8 cellular contexts compared by ENCODE assay signal in genomic region chr1:100038401-100039306, GRCh38.
DNase-seq lines count a peak whose midpoint lies in the region; ATAC-seq and TF ChIP-seq lines count a peak whose summit lies in the region.

No MANE protein-coding gene starts in this region.

- ATAC-seq in GM19035 (IDR thresholded peaks at IDR 0.05; ENCODE audit: unreplicated experiment): peak; percentile 50
- peak; percentile 47 for ATAC-seq in HG03342 (IDR thresholded peaks at IDR 0.05; ENCODE audit: unreplicated experiment)
- peak; percentile 49 to 50 for ATAC-seq in naive B cell (ENCODE audit: low read depth in 2 of 2)
- ATAC-seq in stimulated activated memory B cell treated with anti-CD40 and anti-IgM and Interleukin-4, amounts not matched to agents 10 μg/mL and 1 μg/mL and 100 μg/mL, for 72 hours: peak; percentile 74

- H3K9me3 Mint-ChIP-seq in activated T-cell treated with anti-CD3 and anti-CD28 coated beads, Interleukin-2, amount 50 U/mL, for 24 hours: no peaks in the 10 kb centered on the region
- H3K9me3 Mint-ChIP-seq in naive B cell: no peaks in the 10 kb centered on the region
- no peaks in the 10 kb centered on the region for H3K9me3 Mint-ChIP-seq in stimulated activated memory B cell treated with anti-CD40 and anti-IgM and Interleukin-4, amounts not matched to agents 10 μg/mL and 1 μg/mL and 100 μg/mL, for 72 hours

- peak overlapping the region; percentile 97 for H3K4me3 ChIP-seq in BLaER1
- H3K4me3 ChIP-seq in esophagus muscularis mucosa: peak overlapping the region; percentile 80 to 98 (median 82)

- H4K20me1 ChIP-seq in BLaER1: peaks cover 50% of the 10 kb centered on the region

- H3K4me1 ChIP-seq in BLaER1 (peaks cover 39% of the 10 kb centered on the region), esophagus muscularis mucosa (peaks cover 18 to 66% (median 58%) of the 10 kb centered on the region in 4 donors)

- H3K4me1 Mint-ChIP-seq in activated T-cell treated with anti-CD3 and anti-CD28 coated beads, Interleukin-2, amount 50 U/mL, for 24 hours (ENCODE audit: low read depth): peaks cover 61% of the 10 kb centered on the region
- H3K4me1 Mint-ChIP-seq in naive B cell: peaks cover 25 to 65% (median 50%) of the 10 kb centered on the region in 3 donors
- H3K4me1 Mint-ChIP-seq in stimulated activated memory B cell treated with anti-CD40 and anti-IgM and Interleukin-4, amounts not matched to agents 10 μg/mL and 1 μg/mL and 100 μg/mL, for 72 hours: peaks cover 66% of the 10 kb centered on the region

- peak; percentile 56 for TF ChIP-seq EP300 in esophagus muscularis mucosa (IDR thresholded peaks at IDR 0.05)

- H3K27ac ChIP-seq in BLaER1: peak overlapping the region; percentile 98
- peak overlapping the region; percentile 97 to 100 (median 98) for H3K27ac ChIP-seq in esophagus muscularis mucosa (replicated peaks in 1 of 4)

- peak overlapping the region; percentile 96 for H3K4me3 Mint-ChIP-seq in activated T-cell treated with anti-CD3 and anti-CD28 coated beads, Interleukin-2, amount 50 U/mL, for 24 hours
- peak overlapping the region; percentile 94 to 100 (median 97) for H3K4me3 Mint-ChIP-seq in naive B cell
- H3K4me3 Mint-ChIP-seq in stimulated activated memory B cell treated with anti-CD40 and anti-IgM and Interleukin-4, amounts not matched to agents 10 μg/mL and 1 μg/mL and 100 μg/mL, for 72 hours: peak overlapping the region; percentile 92

- H3K36me3 ChIP-seq in BLaER1: peaks cover 4% of the 10 kb centered on the region; the same call in 1 of the 2 replicates
- H3K36me3 ChIP-seq in esophagus muscularis mucosa: no peaks in the 10 kb centered on the region

- intact Hi-C loops in esophagus muscularis mucosa (cut with DNase I): loop anchor here (5.0 to 10.0 kb wide), 2 partner anchors 94 to 234 kb away; partner anchors contain the start of genes SASS6 and TRMT13

- DNase-seq in NOMO-1 treated with dmso at 0.1 percent for 144 hours (lab: John Stamatoyannopoulos, UW; ENCODE audit: unreplicated experiment) (peak; percentile 9), esophagus muscularis mucosa (ENCODE audit: extremely low spot score) (peak; percentile 94), naive B cell (peak; percentile 70)
- peak; percentile 85 for DNase-seq in activated T-cell treated with anti-CD3 and anti-CD28 coated beads, Interleukin-2, amount 50 U/mL, for 24 hours

- H3K36me3 Mint-ChIP-seq in activated T-cell treated with anti-CD3 and anti-CD28 coated beads, Interleukin-2, amount 50 U/mL, for 24 hours (ENCODE audit: low read depth): peaks cover 71% of the 10 kb centered on the region
- H3K36me3 Mint-ChIP-seq in naive B cell: peaks cover 0 to 7% of the 10 kb centered on the region in 2 donors
- peaks cover 13% of the 10 kb centered on the region for H3K36me3 Mint-ChIP-seq in stimulated activated memory B cell treated with anti-CD40 and anti-IgM and Interleukin-4, amounts not matched to agents 10 μg/mL and 1 μg/mL and 100 μg/mL, for 72 hours

- TF ChIP-seq CTCF in esophagus muscularis mucosa (IDR thresholded peaks at IDR 0.05): no peak

- H3K27me3 ChIP-seq in BLaER1 (no peaks in the 10 kb centered on the region), esophagus muscularis mucosa (no peaks in the 10 kb centered on the region)

- peak overlapping the region; percentile 100 for H3K27ac Mint-ChIP-seq in activated T-cell treated with anti-CD3 and anti-CD28 coated beads, Interleukin-2, amount 50 U/mL, for 24 hours
- peak overlapping the region; percentile 99 to 100 (median 99) for H3K27ac Mint-ChIP-seq in naive B cell
- peak overlapping the region; percentile 89 for H3K27ac Mint-ChIP-seq in stimulated activated memory B cell treated with anti-CD40 and anti-IgM and Interleukin-4, amounts not matched to agents 10 μg/mL and 1 μg/mL and 100 μg/mL, for 72 hours

- H3K9me3 ChIP-seq in BLaER1 (peaks cover 2% of the 10 kb centered on the region; the same call in 1 of the 2 replicates), esophagus muscularis mucosa (no peaks in the 10 kb centered on the region)

- H3K9ac ChIP-seq in BLaER1: peak overlapping the region; percentile 98

- H3K4me2 ChIP-seq in BLaER1: peak overlapping the region; percentile 93

- 2% methylated on average over 20 of the region's 70 CpGs for WGBS in esophagus muscularis mucosa

- no peak for TF ChIP-seq POLR2A in esophagus muscularis mucosa (IDR thresholded peaks at IDR 0.05; ENCODE audit: low read depth)

- H3K27me3 Mint-ChIP-seq in activated T-cell treated with anti-CD3 and anti-CD28 coated beads, Interleukin-2, amount 50 U/mL, for 24 hours: no peaks in the 10 kb centered on the region
- no peaks in the 10 kb centered on the region for H3K27me3 Mint-ChIP-seq in naive B cell
- no peaks in the 10 kb centered on the region for H3K27me3 Mint-ChIP-seq in stimulated activated memory B cell treated with anti-CD40 and anti-IgM and Interleukin-4, amounts not matched to agents 10 μg/mL and 1 μg/mL and 100 μg/mL, for 72 hours

Comparison
In these comparisons a context has a peak if more than half of its experiments do, and no peak if none do; other contexts are left out.
1. Peak in every context shown above with its lines: DNase-seq, ATAC-seq, H3K4me3 ChIP-seq and H3K27ac ChIP-seq.
2. DNase-seq: peak in every context shown above with its lines; median percentile 94 in esophagus muscularis mucosa; 85 in activated T-cell treated with anti-CD3 and anti-CD28 coated beads, Interleukin-2, amount 50 U/mL, for 24 hours; 70 in naive B cell; 9 in NOMO-1 treated with dmso at 0.1 percent for 144 hours.